In the genomic region with DNA sequence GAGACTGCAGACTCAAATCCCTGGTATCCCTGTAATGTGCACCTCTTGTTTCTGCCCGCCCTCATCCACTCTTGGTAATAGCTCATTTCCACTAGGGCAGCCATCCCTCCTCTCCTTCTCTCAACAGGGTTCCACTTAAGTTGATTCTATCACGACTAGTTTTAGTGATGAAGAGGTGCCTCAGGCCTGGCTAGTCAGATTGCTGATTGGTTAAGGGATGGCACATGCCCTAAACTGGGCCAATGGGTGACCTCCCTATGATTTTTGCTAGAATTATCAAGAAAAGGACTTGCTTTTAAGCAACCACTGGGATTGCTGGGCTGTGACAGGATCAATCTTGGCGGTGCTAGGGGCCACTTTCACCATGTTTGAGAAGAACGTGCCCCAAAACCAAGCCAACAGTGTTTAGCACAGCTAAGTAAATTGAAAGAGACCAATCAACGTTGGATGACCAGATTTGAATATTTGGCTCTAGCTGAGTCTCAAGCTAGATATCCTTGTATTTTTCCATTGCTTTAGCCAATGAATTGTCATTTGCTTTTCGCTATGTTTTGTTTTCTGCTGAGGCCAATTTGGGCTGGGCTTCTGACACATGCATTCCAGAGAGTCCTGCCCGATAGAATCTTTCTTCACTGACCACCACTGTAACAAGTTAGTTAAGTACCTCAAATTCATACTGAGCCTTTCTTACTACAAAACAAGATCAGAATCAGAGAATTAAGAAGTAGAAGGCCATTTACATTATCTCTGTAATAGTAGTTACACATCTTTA, we compare ENCODE assay signal across 18 cellular contexts.
A peak's percentile ranks its signal among the peaks of the same experiment; 100 is the strongest.
DNase-seq lines count a peak whose midpoint lies in the region; ATAC-seq, FAIRE-seq and TF ChIP-seq lines count a peak whose summit lies in the region.
"Had no signal": no experiment of that assay in that cellular context is flagged by ENCODE, and none has a peak within 500 bp of the region (broad histone marks: within the 10 kb centered on the region; RNA-seq: fewer than 3 reads in every experiment).

No MANE protein-coding gene starts in this region.

- TF ChIP-seq EP300 in H1 (IDR thresholded peaks at IDR 0.05; ENCODE audit: borderline replicate concordance in 1 of 2, low read depth in 2 of 2, low read length in 2 of 2): no peak

- H3K79me2 ChIP-seq in H1 (ENCODE audit: control insufficient read depth in 1 of 2, insufficient read depth in 2 of 2, low read length in 2 of 2): peaks cover 0 to 7% of the 10 kb centered on the region in 2 experiments; a peak in 1 of 4 replicates

- no peak overlapping the region for H3K18ac ChIP-seq in H1 (ENCODE audit: extremely low read depth, low read length)
- H3K18ac ChIP-seq in mesenchymal stem cell (ENCODE audit: low read depth in 1 of 2, low read length in 2 of 2): no peak overlapping the region

- no peak overlapping the region for H3K27ac ChIP-seq in H1 (ENCODE audit: low read depth, low read length)
- peak overlapping the region; percentile 45 for H3K27ac ChIP-seq in mesenchymal stem cell (ENCODE audit: low read length, poor library complexity, severe bottlenecking)
- H3K27ac ChIP-seq: colonic mucosa, skin epidermis, VCaP had no signal

- H3K36me3 ChIP-seq in H1 (ENCODE audit: control insufficient read depth in 2 of 4, insufficient read depth in 4 of 4, low read length in 3 of 4) (no peaks in the 10 kb centered on the region), mesenchymal stem cell (ENCODE audit: control insufficient read depth in 1 of 2, insufficient read depth in 2 of 2, low read depth in 1 of 2, low read length in 2 of 2) (peaks cover 0 to 4% of the 10 kb centered on the region in 2 experiments)
- H3K36me3 ChIP-seq: colonic mucosa had no signal

- no peaks in the 10 kb centered on the region for H3K23me2 ChIP-seq in H1 (ENCODE audit: low read depth, low read length)

- H2AFZ ChIP-seq in H1 (ENCODE audit: low read length) (no peak overlapping the region), mesenchymal stem cell (ENCODE audit: low read depth, low read length) (no peak overlapping the region)

- no peaks in the 10 kb centered on the region for H4K20me1 ChIP-seq in H1 (replicated peaks in 1 of 2; ENCODE audit: control insufficient read depth in 1 of 2, insufficient read depth in 2 of 2, low read length in 2 of 2)

- H2BK5ac ChIP-seq in H1 (ENCODE audit: low read depth, low read length): no peak overlapping the region
- H2BK5ac ChIP-seq in mesenchymal stem cell (ENCODE audit: low read depth, low read length, poor library complexity, severe bottlenecking): no peak overlapping the region

- no peak for FAIRE-seq in H1 (lab: Jason Lieb, UNC)
- FAIRE-seq: frontal cortex, GM12892 had no signal

- H3K9me3 ChIP-seq in H1 (ENCODE audit: insufficient read depth in 2 of 2, low read depth in 1 of 2, low read length in 1 of 2) (no peaks in the 10 kb centered on the region), mesenchymal stem cell (ENCODE audit: control insufficient read depth, low read length) (no peaks in the 10 kb centered on the region)
- H3K9me3 ChIP-seq: colonic mucosa had no signal

- H4K8ac ChIP-seq in H1 (ENCODE audit: extremely low read depth, insufficient read depth, low read length): no peak overlapping the region
- no peak overlapping the region for H4K8ac ChIP-seq in mesenchymal stem cell (ENCODE audit: low read length)

- no peak for TF ChIP-seq CTCF in H1 (IDR thresholded peaks at IDR 0.05; ENCODE audit: control extremely low read depth in 1 of 3, insufficient read depth in 1 of 3, low read depth in 1 of 3, low read length in 3 of 3)

- no peak overlapping the region for H3K4ac ChIP-seq in H1 (replicated peaks; ENCODE audit: insufficient read length, low read depth, low read length)
- H3K4ac ChIP-seq in mesenchymal stem cell (ENCODE audit: low read depth in 1 of 2, low read length in 2 of 2): no peak overlapping the region

- H2BK20ac ChIP-seq in H1 (ENCODE audit: low read length): no peak overlapping the region

- no peak overlapping the region for H2BK15ac ChIP-seq in H1 (ENCODE audit: low read length)
- no peak overlapping the region for H2BK15ac ChIP-seq in mesenchymal stem cell (ENCODE audit: low read depth, poor library complexity, severe bottlenecking)

- H3K56ac ChIP-seq in H1 (replicated peaks; ENCODE audit: insufficient read length, low read depth, low read length): no peak overlapping the region

- H3K9ac ChIP-seq in H1 (replicated peaks in 1 of 4; ENCODE audit: extremely low read depth in 1 of 4, low read depth in 3 of 4, low read length in 3 of 4) (no peak overlapping the region), mesenchymal stem cell (ENCODE audit: low read length) (peak overlapping the region; percentile 65)

- H3K23ac ChIP-seq in H1 (ENCODE audit: insufficient read length) (no peak overlapping the region), mesenchymal stem cell (ENCODE audit: low read length in 2 of 2) (no peak overlapping the region)

- CTCF ChIA-PET in H1 (lab: Charles Lee; ENCODE audit: partially characterized antibody): interaction anchor here (1.0 kb wide), 1 partner anchor 14 kb away, joined by 5 read pairs; no protein-coding TSS in a partner anchor

- H3K27me3 ChIP-seq in H1 (replicated peaks in 1 of 4; ENCODE audit: control insufficient read depth in 3 of 4, extremely low read depth in 1 of 4, insufficient read depth in 3 of 4, low read length in 3 of 4) (no peaks in the 10 kb centered on the region), mesenchymal stem cell (ENCODE audit: control insufficient read depth in 1 of 2, insufficient read depth in 1 of 2, low read length in 2 of 2) (no peaks in the 10 kb centered on the region)
- H3K27me3 ChIP-seq: colonic mucosa had no signal

- no peak overlapping the region for H2AK5ac ChIP-seq in H1 (ENCODE audit: low read depth, low read length)
- peak overlapping the region; percentile 44 for H2AK5ac ChIP-seq in mesenchymal stem cell (ENCODE audit: low read length, severe bottlenecking)

- H3K4me3 ChIP-seq in H1 (ENCODE audit: extremely low read depth in 1 of 4, insufficient read depth in 2 of 4, low read depth in 3 of 4, low read length in 4 of 4): no peak overlapping the region
- H3K4me3 ChIP-seq in mesenchymal stem cell (ENCODE audit: insufficient read depth in 1 of 2, low read depth in 1 of 2, low read length in 2 of 2): peak overlapping the region in 1 of 2 experiments; percentile 4
- H3K4me3 ChIP-seq: colonic mucosa, skin epidermis had no signal

- TF ChIP-seq RAD21 in H1 (IDR thresholded peaks at IDR 0.05 in 1 of 2, conservative IDR thresholded peaks at IDR 0.05 in 1 of 2; ENCODE audit: low read depth in 2 of 2, low read length in 2 of 2): no peak

- no peak overlapping the region for H3K4me2 ChIP-seq in H1 (ENCODE audit: insufficient read depth in 1 of 2, low read depth in 2 of 2, low read length in 2 of 2)
- no peak overlapping the region for H3K4me2 ChIP-seq in mesenchymal stem cell (ENCODE audit: low read length, poor library complexity, severe bottlenecking)

- H3K14ac ChIP-seq in H1 (ENCODE audit: insufficient read length) (no peak overlapping the region), mesenchymal stem cell (ENCODE audit: low read length in 2 of 2) (no peak overlapping the region)

- no peak overlapping the region for H4K5ac ChIP-seq in H1 (ENCODE audit: insufficient read length, low read depth, low read length)

- H3K79me1 ChIP-seq in H1 (ENCODE audit: low read depth, low read length) (no peaks in the 10 kb centered on the region; the same call in 1 of the 2 replicates), mesenchymal stem cell (replicated peaks; ENCODE audit: low read length, poor library complexity, severe bottlenecking) (no peaks in the 10 kb centered on the region)

- no peak overlapping the region for H2BK120ac ChIP-seq in H1 (replicated peaks; ENCODE audit: low read depth, low read length)
- no peak overlapping the region for H2BK120ac ChIP-seq in mesenchymal stem cell (ENCODE audit: low read depth, low read length)

- no peak for TF ChIP-seq POLR2A in H1 (IDR thresholded peaks at IDR 0.05; ENCODE audit: control extremely low read depth in 1 of 2, low read depth in 2 of 2, low read length in 2 of 2)

- POLR2A ChIA-PET in H1 (lab: Charles Lee; ENCODE audit: partially characterized antibody): no interaction called here

- ATAC-seq in GM18519 (IDR thresholded peaks at IDR 0.05; ENCODE audit: low FRiP score, unreplicated experiment): no peak
- ATAC-seq: activated CD8-positive, alpha-beta memory T cell treated with anti-CD3 and anti-CD28 coated beads, Interleukin-2, amount 10 ng/mL, durations not matched to agents 7 days and 5 days had no signal

- no peak overlapping the region for H4K91ac ChIP-seq in H1 (replicated peaks; ENCODE audit: insufficient read length, low read length)
- no peak overlapping the region for H4K91ac ChIP-seq in mesenchymal stem cell (ENCODE audit: low read length)

- peak overlapping the region; percentile 41; the same call in 1 of the 2 replicates for H2BK12ac ChIP-seq in H1 (ENCODE audit: low read depth, low read length)
- no peak overlapping the region for H2BK12ac ChIP-seq in mesenchymal stem cell (ENCODE audit: low read length in 2 of 2)

- H3K4me1 ChIP-seq in H1 (replicated peaks in 1 of 4; ENCODE audit: control insufficient read depth in 3 of 4, insufficient read depth in 4 of 4, low read length in 3 of 4) (peaks cover 0 to 13% (median 5%) of the 10 kb centered on the region in 4 experiments; a peak in 4 of 7 replicates), mesenchymal stem cell (ENCODE audit: control insufficient read depth, insufficient read depth, low read depth, low read length) (peaks cover 16% of the 10 kb centered on the region)
- H3K4me1 ChIP-seq: colonic mucosa had no signal

- peak; percentile 88 for DNase-seq in AG08395 (ENCODE audit: low spot score)
- DNase-seq in LHCN-M2 (ENCODE audit: low read depth): peak; percentile 62
- no peak for DNase-seq in H1 (ENCODE audit: low read depth in 1 of 2, low spot score in 2 of 2)
- DNase-seq in mesenchymal stem cell: peak; percentile 30
- no peak for DNase-seq in DMS153 (lab: John Stamatoyannopoulos, UW)
- DNase-seq in NCI-H1694 treated with DMSO at 0.1 percent for 48 hours (lab: John Stamatoyannopoulos, UW): no peak
- DNase-seq in pons (ENCODE audit: low spot score): no peak
- DNase-seq: ACHN; activated CD8-positive, alpha-beta memory T cell treated with anti-CD3 and anti-CD28 coated beads, Interleukin-2, amount 10 ng/mL, durations not matched to agents 7 days and 5 days; activated naive CD4-positive, alpha-beta T cell treated with Interleukin-2 at 50 U/mL for 16 hours; colonic mucosa; DMS79; NCI-H1930 had no signal

- WGBS in H1 (ENCODE audit: extremely low coverage in 1 of 2, insufficient coverage in 1 of 2, insufficient read length in 1 of 2, insufficient replicate concordance in 2 of 2, low coverage in 1 of 2, low lambda C conversion rate in 2 of 2, missing lambda C conversion rate in 1 of 2), 2 experiments: 75% methylated on average over 7 of the region's 7 CpGs; no CpG with 5 or more reads in 1 of the 2 experiments
- 86% methylated on average over 6 of the region's 7 CpGs for WGBS in mesenchymal stem cell

TF ChIP-seq in H1, 55 proteins besides CTCF, POLR2A, EP300 and RAD21 (continues in another document):
- no peak for TF ChIP-seq ASH2L (IDR thresholded peaks at IDR 0.05; ENCODE audit: low read length)
- TF ChIP-seq GTF2F1 (IDR thresholded peaks at IDR 0.05; ENCODE audit: borderline replicate concordance, low read depth, low read length): no peak
- TF ChIP-seq CBX5 (IDR thresholded peaks at IDR 0.05; ENCODE audit: low read depth, low read length): no peak
- TF ChIP-seq SIRT6 (IDR thresholded peaks at IDR 0.05; ENCODE audit: low read length): no peak
- TF ChIP-seq SUZ12 (IDR thresholded peaks at IDR 0.05; ENCODE audit: low read length): no peak

Comparison
In these comparisons a context has a peak if more than half of its experiments do, and no peak if none do; other contexts are left out.
1. DNase-seq: peak in AG08395 (single experiment), LHCN-M2 (single experiment) and mesenchymal stem cell (single experiment); none in H1 (0 of 2), DMS153 (single experiment), NCI-H1694 treated with DMSO at 0.1 percent for 48 hours (single experiment) and pons (single experiment).